Comparison of ENCODE assay signal across 9 cellular contexts in genomic region chr4:10101559-10102192, GRCh38. TPM values are rescaled to one million over a fixed set of nuclear protein-coding genes. Genes with fewer than 3 reads are reported as not detected.
DNase-seq lines count a peak whose midpoint lies in the region; ATAC-seq and TF ChIP-seq lines count a peak whose summit lies in the region.
"Had no signal": no experiment of that assay in that cellular context is flagged by ENCODE, and none has a peak within 500 bp of the region (broad histone marks: within the 10 kb centered on the region; RNA-seq: fewer than 3 reads in every experiment).

No MANE protein-coding gene starts in this region.

- peaks cover 97% of the 10 kb centered on the region for H3K4me1 ChIP-seq in CD8-positive, alpha-beta T cell (ENCODE audit: insufficient read depth, low read length)
- H3K4me1 ChIP-seq in fibroblast of lung (ENCODE audit: control insufficient read depth, extremely low read depth, insufficient read depth, low read length) (peaks cover 44% of the 10 kb centered on the region), prostate gland (replicated peaks) (peaks cover 9% of the 10 kb centered on the region)

- no peak overlapping the region for H3K9ac ChIP-seq in fibroblast of lung (ENCODE audit: insufficient read depth, low read length)

- CTCF ChIA-PET in CD8-positive, alpha-beta T cell (lab: Charles Lee) = no interaction called here
- CTCF ChIA-PET in activated CD4-positive, alpha-beta memory T cell treated with anti-CD3 and anti-CD28 coated beads for 36 hours (lab: Charles Lee) = no interaction called here

- H3K79me2 ChIP-seq in fibroblast of lung (ENCODE audit: control insufficient read depth, insufficient read depth, low read length) = peaks cover 91% of the 10 kb centered on the region

- H3K27me3 Mint-ChIP-seq in CD8-positive, alpha-beta T cell (ENCODE audit: low read depth) = no peaks in the 10 kb centered on the region
- H3K27me3 Mint-ChIP-seq in activated CD4-positive, alpha-beta memory T cell treated with anti-CD3 and anti-CD28 coated beads for 36 hours = no peaks in the 10 kb centered on the region

- no peaks in the 10 kb centered on the region for H4K20me1 ChIP-seq in fibroblast of lung (ENCODE audit: control insufficient read depth, extremely low read depth, insufficient read depth, low read length)

- peak overlapping the region; percentile 20 for H3K27ac ChIP-seq in CD8-positive, alpha-beta T cell (ENCODE audit: low read depth, low read length)
- H3K27ac ChIP-seq in fibroblast of lung (ENCODE audit: insufficient read depth, low read length) (peak overlapping the region; percentile 26), prostate gland (peak overlapping the region; percentile 43 to 56)

- no peak overlapping the region for H3K4me2 ChIP-seq in fibroblast of lung (ENCODE audit: extremely low read depth, insufficient read depth, low read length)

- no peak for TF ChIP-seq CTCF in CD8-positive, alpha-beta T cell (IDR thresholded peaks at IDR 0.05)
- TF ChIP-seq CTCF in fibroblast of lung (conservative IDR thresholded peaks at IDR 0.05 in 1 of 2, IDR thresholded peaks at IDR 0.05 in 1 of 2; ENCODE audit: low read depth in 1 of 2, low read length in 2 of 2) (no peak), prostate gland (IDR thresholded peaks at IDR 0.05) (no peak), GM13977 (IDR thresholded peaks at IDR 0.05; ENCODE audit: extremely low read depth, insufficient read depth, missing control alignments) (no peak)

- in situ Hi-C loops in GM13977 (cut with MboI; ENCODE audit: low pct_unique_long_range_greater_than_20kb, low sequenced_read_pairs, unreplicated experiment) = no loop called here

- no peaks in the 10 kb centered on the region for H3K9me3 Mint-ChIP-seq in CD8-positive, alpha-beta T cell
- no peaks in the 10 kb centered on the region for H3K9me3 Mint-ChIP-seq in activated CD4-positive, alpha-beta memory T cell treated with anti-CD3 and anti-CD28 coated beads for 36 hours

- POLR2A ChIA-PET in CD8-positive, alpha-beta T cell (lab: Charles Lee) = interaction anchor here (0.9 to 6.2 kb wide), 2 partner anchors 8 to 16 kb away, joined by 3 to 37 read pairs; partner anchors contain the start of gene WDR1
- POLR2A ChIA-PET in activated CD4-positive, alpha-beta memory T cell treated with anti-CD3 and anti-CD28 coated beads for 36 hours (lab: Charles Lee) = interaction anchor here (8.8 kb wide), 1 partner anchor 16 kb away, joined by 80 read pairs; the partner anchor contains the start of gene WDR1

- H3K27me3 ChIP-seq in CD8-positive, alpha-beta T cell (ENCODE audit: insufficient read depth, low read length) = no peaks in the 10 kb centered on the region
- H3K27me3 ChIP-seq in fibroblast of lung (ENCODE audit: control insufficient read depth, insufficient read depth, low read length) (no peaks in the 10 kb centered on the region), prostate gland (replicated peaks; ENCODE audit: insufficient read depth) (no peaks in the 10 kb centered on the region)

- intact Hi-C loops in CD8-positive, alpha-beta T cell (cut with DNase I, micrococcal nuclease) = no loop called here
- intact Hi-C loops in activated CD4-positive, alpha-beta memory T cell treated with anti-CD3 and anti-CD28 coated beads for 36 hours (cut with micrococcal nuclease) = loop anchor here (10.0 kb wide), 1 partner anchor 337 kb away; no protein-coding TSS in a partner anchor
- intact Hi-C loops in prostate gland (cut with DNase I) = no loop called here

- H3K9me3 ChIP-seq in CD8-positive, alpha-beta T cell (ENCODE audit: low read length) = no peaks in the 10 kb centered on the region
- H3K9me3 ChIP-seq in fibroblast of lung (ENCODE audit: control insufficient read depth, insufficient read depth, low read depth, low read length) (no peaks in the 10 kb centered on the region), prostate gland (no peaks in the 10 kb centered on the region)

- peaks cover 31% of the 10 kb centered on the region for H3K36me3 ChIP-seq in CD8-positive, alpha-beta T cell (ENCODE audit: insufficient read depth, low read length)
- H3K36me3 ChIP-seq in fibroblast of lung (ENCODE audit: control insufficient read depth, insufficient read depth, low read length) (peaks cover 43% of the 10 kb centered on the region), prostate gland (no peaks in the 10 kb centered on the region)

- no peak for ATAC-seq in CD8-positive, alpha-beta T cell
- ATAC-seq in HG03196 (IDR thresholded peaks at IDR 0.05; ENCODE audit: unreplicated experiment) (no peak), GM18519 (IDR thresholded peaks at IDR 0.05; ENCODE audit: low FRiP score, unreplicated experiment) (no peak)

- H3K27ac Mint-ChIP-seq in CD8-positive, alpha-beta T cell = peak overlapping the region; percentile 87
- peak overlapping the region; percentile 59 for H3K27ac Mint-ChIP-seq in activated CD4-positive, alpha-beta memory T cell treated with anti-CD3 and anti-CD28 coated beads for 36 hours

- DNase-seq in CD8-positive, alpha-beta T cell = no peak
- DNase-seq in activated CD4-positive, alpha-beta memory T cell treated with anti-CD3 and anti-CD28 coated beads for 36 hours = no peak
- DNase-seq in fibroblast of lung (ENCODE audit: low read depth in 2 of 2) (peak in 1 of 2 donors; percentile 44), prostate gland (ENCODE audit: low spot score) (peak; percentile 89), DMS53 treated with DMSO at 0.1 percent for 48 hours (lab: John Stamatoyannopoulos, UW; ENCODE audit: unreplicated experiment) (no peak), GM13977 (ENCODE audit: low spot score) (no peak)
- DNase-seq: NCI-H2081 treated with DMSO at 0.1 percent for 48 hours had no signal

- WGBS in prostate gland = 31% methylated on average over 14 of the region's 14 CpGs

- H3K4me1 Mint-ChIP-seq in CD8-positive, alpha-beta T cell (ENCODE audit: low read depth) = peaks cover 95% of the 10 kb centered on the region
- H3K4me1 Mint-ChIP-seq in activated CD4-positive, alpha-beta memory T cell treated with anti-CD3 and anti-CD28 coated beads for 36 hours (ENCODE audit: low read depth) = peaks cover 97% of the 10 kb centered on the region

- no peak overlapping the region for H3K4me3 ChIP-seq in CD8-positive, alpha-beta T cell (ENCODE audit: low read depth, low read length)
- H3K4me3 ChIP-seq in fibroblast of lung (replicated peaks in 1 of 4; ENCODE audit: control extremely low read depth in 1 of 4, insufficient read depth in 1 of 4, low read depth in 3 of 4, low read length in 4 of 4) (no peak overlapping the region), prostate gland (no peak overlapping the region)

- peaks cover 90% of the 10 kb centered on the region for H3K36me3 Mint-ChIP-seq in CD8-positive, alpha-beta T cell
- peaks cover 76% of the 10 kb centered on the region for H3K36me3 Mint-ChIP-seq in activated CD4-positive, alpha-beta memory T cell treated with anti-CD3 and anti-CD28 coated beads for 36 hours

- TF ChIP-seq POLR2A in prostate gland (IDR thresholded peaks at IDR 0.05) = no peak

- peak overlapping the region; percentile 24 for H3K4me3 Mint-ChIP-seq in CD8-positive, alpha-beta T cell
- no peak overlapping the region for H3K4me3 Mint-ChIP-seq in activated CD4-positive, alpha-beta memory T cell treated with anti-CD3 and anti-CD28 coated beads for 36 hours

- no peak overlapping the region for H2AFZ ChIP-seq in fibroblast of lung (ENCODE audit: low read length)

RNA-seq across cellular contexts. Expression of gene WDR1, which starts 14.9 kb away (rescaled TPM):
- 100 to 1,000 TPM; 220 to 224 TPM for total RNA-seq in CD8-positive, alpha-beta T cell
- 100 to 1,000 TPM; 351 to 353 TPM for total RNA-seq in activated CD4-positive, alpha-beta memory T cell treated with anti-CD3 and anti-CD28 coated beads for 36 hours
- total RNA-seq in fibroblast of lung (265 and 331 TPM in 2 replicates), prostate gland (100 to 1,000 TPM; 127 to 171 TPM)
- 720 and 751 TPM in 2 replicates for polyA plus RNA-seq in fibroblast of lung
- polyA plus RNA-seq in fibroblast of lung (2012) = 657 and 688 TPM in 2 replicates
- polyA minus RNA-seq in fibroblast of lung (ENCODE audit: low replicate concordance) = 995 and 1,193 TPM in 2 replicates
